Comparison of ENCODE assay signal across 24 cellular contexts in the genomic region with DNA sequence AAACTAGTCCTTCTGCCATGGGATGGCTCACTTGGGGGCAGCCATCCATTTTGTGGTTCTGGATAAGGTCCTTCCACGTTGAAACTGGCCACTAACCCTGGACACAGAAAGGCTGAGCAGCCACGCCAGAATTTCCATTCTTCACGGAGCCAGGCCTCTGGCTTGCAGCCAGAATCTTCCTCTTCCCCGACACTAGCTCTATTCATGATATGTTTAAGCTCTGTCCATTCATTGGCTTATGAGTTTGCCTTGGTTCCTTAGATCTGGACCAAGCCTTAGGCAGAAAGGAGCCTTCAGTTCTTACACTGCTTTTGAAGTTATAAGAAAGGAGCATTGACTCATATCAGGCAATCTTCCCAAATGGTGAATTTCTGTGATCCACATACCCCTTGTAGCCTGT.
"Had no signal": no experiment of that assay in that cellular context is flagged by ENCODE, and none has a peak within 500 bp of the region (broad histone marks: within the 10 kb centered on the region; RNA-seq: fewer than 3 reads in every experiment).

No MANE protein-coding gene starts in this region.

- H3K9me3 ChIP-seq: esophagus squamous epithelium, ovary, right lobe of liver, testis, tibial nerve, upper lobe of right lung, vagina had no signal

- H3K27ac Mint-ChIP-seq: dendritic cell treated with granulocyte-macrophage colony-stimulating factor and Interleukin-4, amounts not matched to agents 40 ng/mL and 50 ng/mL, for 4 days; effector memory CD8-positive, alpha-beta T cell; memory B cell; mesothelial cell of epicardium; natural killer cell; progenitor cell of endocrine pancreas; stimulated activated effector memory CD8-positive, alpha-beta T cell treated with anti-CD3 and anti-CD28 coated beads, Interleukin-12 subunit alpha, Interleukin-12 subunit beta, amount 100 ng/mL, for 72 hours; stimulated activated naive CD8-positive, alpha-beta T cell treated with anti-CD3 and anti-CD28 coated beads, Interleukin-15, Interleukin-2, amounts not matched to agents 100 ng/mL and 50 ng/mL, for 24 hours had no signal

- FAIRE-seq: colon had no signal

- H3K36me3 Mint-ChIP-seq: memory B cell; mesothelial cell of epicardium; stimulated activated effector memory CD8-positive, alpha-beta T cell treated with anti-CD3 and anti-CD28 coated beads, Interleukin-12 subunit alpha, Interleukin-12 subunit beta, amount 100 ng/mL, for 72 hours had no signal

- H3K4me3 Mint-ChIP-seq: dendritic cell treated with granulocyte-macrophage colony-stimulating factor and Interleukin-4, amounts not matched to agents 40 ng/mL and 50 ng/mL, for 4 days; effector memory CD8-positive, alpha-beta T cell; memory B cell; mesothelial cell of epicardium; natural killer cell; neural crest cell; stimulated activated effector memory CD8-positive, alpha-beta T cell treated with anti-CD3 and anti-CD28 coated beads, Interleukin-12 subunit alpha, Interleukin-12 subunit beta, amount 100 ng/mL, for 72 hours; stimulated activated naive CD8-positive, alpha-beta T cell treated with anti-CD3 and anti-CD28 coated beads, Interleukin-15, Interleukin-2, amounts not matched to agents 100 ng/mL and 50 ng/mL, for 24 hours had no signal

- ATAC-seq: effector memory CD8-positive, alpha-beta T cell; heart right ventricle; left lobe of liver; natural killer cell; stimulated activated effector memory CD8-positive, alpha-beta T cell treated with anti-CD3 and anti-CD28 coated beads, Interleukin-12 subunit alpha, Interleukin-12 subunit beta, amount 100 ng/mL, for 72 hours; upper lobe of right lung had no signal

- H3K27me3 Mint-ChIP-seq: dendritic cell treated with granulocyte-macrophage colony-stimulating factor and Interleukin-4, amounts not matched to agents 40 ng/mL and 50 ng/mL, for 4 days had no signal

- H3K27me3 ChIP-seq: esophagus squamous epithelium, heart right ventricle, ovary, right lobe of liver, testis, tibial nerve, upper lobe of right lung, vagina had no signal

- H3K27ac ChIP-seq: esophagus squamous epithelium, heart right ventricle, ovary, right lobe of liver, testis, tibial nerve, upper lobe of right lung, vagina had no signal

- DNase-seq: effector memory CD8-positive, alpha-beta T cell; esophagus squamous epithelium; foreskin fibroblast; heart right ventricle; islet precursor cell; natural killer cell; ovary; retina; right lobe of liver; stimulated activated CD4-positive, alpha-beta T cell treated with anti-CD3 and anti-CD28 coated beads, Interleukin-4, amount 100 ng/mL, for 1 hour; stimulated activated CD8-positive, alpha-beta memory T cell treated with anti-CD3 and anti-CD28 coated beads, Interleukin-4, amount 100 ng/mL, for 48 hours; testis; upper lobe of right lung had no signal

- H3K4me1 ChIP-seq: esophagus squamous epithelium, heart right ventricle, testis, tibial nerve, upper lobe of right lung, vagina had no signal

- H3K36me3 ChIP-seq: esophagus squamous epithelium, ovary, tibial nerve, upper lobe of right lung had no signal

- H3K4me1 Mint-ChIP-seq: memory B cell; mesothelial cell of epicardium; natural killer cell; stimulated activated effector memory CD8-positive, alpha-beta T cell treated with anti-CD3 and anti-CD28 coated beads, Interleukin-12 subunit alpha, Interleukin-12 subunit beta, amount 100 ng/mL, for 72 hours had no signal

- H3K4me3 ChIP-seq: esophagus squamous epithelium, heart right ventricle, ovary, right lobe of liver, testis, tibial nerve, upper lobe of right lung, vagina had no signal
